16 cellular contexts compared by ENCODE assay signal in genomic region chr5:154342211-154342610, GRCh38.
A peak's percentile ranks its signal among the peaks of the same experiment; 100 is the strongest.
DNase-seq lines count a peak whose midpoint lies in the region; ATAC-seq and TF ChIP-seq lines count a peak whose summit lies in the region.
"Had no signal": no experiment of that assay in that cellular context is flagged by ENCODE, and none has a peak within 500 bp of the region (broad histone marks: within the 10 kb centered on the region; RNA-seq: fewer than 3 reads in every experiment).

No MANE protein-coding gene starts in this region.

- DNase-seq in T-helper 17 cell (no peak), GM19238 (ENCODE audit: insufficient read length, low spot score) (no peak)
- DNase-seq: C1 segment of cervical spinal cord; Calu3; CD4-positive, alpha-beta memory T cell; COR-L47; DMS53; DMS79 treated with DMSO at 0.1 percent for 48 hours; GF-D8; GM23248; H7; HCEC 1CT had no signal

- H3K4me1 ChIP-seq in HEK293 (ENCODE audit: control insufficient read depth, insufficient read depth, low read length) (no peaks in the 10 kb centered on the region), parathyroid adenoma (peaks cover 11% of the 10 kb centered on the region)

- CTCF ChIA-PET in HEK293 (lab: Yijun Ruan, JAX), result no interaction called here

- ATAC-seq in T-helper 17 cell (no peak), GM21360 (IDR thresholded peaks at IDR 0.05; ENCODE audit: unreplicated experiment) (no peak), HG03108 (IDR thresholded peaks at IDR 0.05; ENCODE audit: unreplicated experiment) (no peak)

- H3K27ac ChIP-seq in HEK293 (ENCODE audit: extremely low read depth, low read depth, low read length), result no peak overlapping the region
- H3K27ac ChIP-seq in parathyroid adenoma, result no peak overlapping the region
- H3K27ac ChIP-seq: GM23248 had no signal

- H3K27ac Mint-ChIP-seq in T-helper 17 cell, result peak overlapping the region; percentile 37
- H3K27ac Mint-ChIP-seq: CD4-positive, alpha-beta memory T cell had no signal

- H3K4me2 ChIP-seq in parathyroid adenoma (ENCODE audit: low read length), result no peak overlapping the region

- H3K27me3 Mint-ChIP-seq in T-helper 17 cell, result no peaks in the 10 kb centered on the region
- H3K27me3 Mint-ChIP-seq: CD4-positive, alpha-beta memory T cell had no signal

- peak overlapping the region; percentile 25 for H2AFZ ChIP-seq in parathyroid adenoma
- H2AFZ ChIP-seq: GM23248 had no signal

- TF ChIP-seq CTCF in HEK293 (tag by site-specific recombination; IDR thresholded peaks at IDR 0.05) (no peak), parathyroid adenoma (IDR thresholded peaks at IDR 0.05) (no peak)

- H3K36me3 ChIP-seq in HEK293 (ENCODE audit: control insufficient read depth in 2 of 2, insufficient read depth in 1 of 2, low read length in 2 of 2) (no peaks in the 10 kb centered on the region), parathyroid adenoma (ENCODE audit: control insufficient read depth, insufficient read depth, low read length) (no peaks in the 10 kb centered on the region)

- no peaks in the 10 kb centered on the region for H3K27me3 ChIP-seq in parathyroid adenoma (ENCODE audit: control insufficient read depth, insufficient read depth, low read length)

- H3K4me3 ChIP-seq in HEK293 (ENCODE audit: low read depth, low read length) (no peak overlapping the region), parathyroid adenoma (ENCODE audit: low read depth, low read length) (no peak overlapping the region)
- H3K4me3 ChIP-seq: GM23248 had no signal

- no peak overlapping the region for H3K9ac ChIP-seq in parathyroid adenoma
- H3K9ac ChIP-seq: GM23248 had no signal

- peaks cover 11% of the 10 kb centered on the region for H3K4me1 Mint-ChIP-seq in T-helper 17 cell

- H3K9me3 ChIP-seq in HEK293 (ENCODE audit: control insufficient read depth, insufficient read depth, low read depth, low read length) (no peaks in the 10 kb centered on the region), T-helper 17 cell (ENCODE audit: control insufficient read depth, low read length, poor library complexity, severe bottlenecking) (no peaks in the 10 kb centered on the region), parathyroid adenoma (ENCODE audit: control insufficient read depth, low read length) (no peaks in the 10 kb centered on the region)

- no peak overlapping the region for H3K4me3 Mint-ChIP-seq in T-helper 17 cell
- H3K4me3 Mint-ChIP-seq: CD4-positive, alpha-beta memory T cell had no signal

- H3K79me2 ChIP-seq in parathyroid adenoma, result no peaks in the 10 kb centered on the region

- H3K36me3 Mint-ChIP-seq in T-helper 17 cell (ENCODE audit: low read depth), result peaks cover 9% of the 10 kb centered on the region

- POLR2A ChIA-PET in HEK293 (lab: Yijun Ruan, JAX), result no interaction called here

TF ChIP-seq in HEK293, 187 proteins besides CTCF, POLR2A, EP300 and RAD21:
- no peak for TF ChIP-seq WT1 (tag by site-specific recombination; IDR thresholded peaks at IDR 0.05)
- 0 out of 2 replicates have a peak, but pooled peaks have one; percentile 7 for TF ChIP-seq ZBTB20 (tag by site-specific recombination; IDR thresholded peaks at IDR 0.05)
- no peak for TF ChIP-seq ZNF146 (tag by site-specific recombination; IDR thresholded peaks at IDR 0.05)
